8 cellular contexts compared by ENCODE assay signal in genomic region chr19:16457195-16457953, GRCh38. TPM values are rescaled to one million over a fixed set of nuclear protein-coding genes. Genes with fewer than 3 reads are reported as not detected.
DNase-seq lines count a peak whose midpoint lies in the region; ATAC-seq and TF ChIP-seq lines count a peak whose summit lies in the region.

No MANE protein-coding gene starts in this region.

- TF ChIP-seq CTCF in esophagus muscularis mucosa (IDR thresholded peaks at IDR 0.05) (no peak), neutrophil (IDR thresholded peaks at IDR 0.05) (no peak)

- H3K27ac ChIP-seq in SJCRH30: peak overlapping the region; percentile 51
- H3K27ac ChIP-seq in esophagus muscularis mucosa (replicated peaks in 1 of 4): peak overlapping the region; percentile 44 to 58 (median 52)
- peak overlapping the region; percentile 78 for H3K27ac ChIP-seq in neutrophil

- no peak for TF ChIP-seq EP300 in esophagus muscularis mucosa (IDR thresholded peaks at IDR 0.05)

- H3K36me3 ChIP-seq in SJCRH30 (0 out of 2 replicates have a peak, but pooled peaks cover 2% of the 10 kb centered on the region), esophagus muscularis mucosa (peaks cover 0 to 4% (median 0%) of the 10 kb centered on the region in 4 donors), neutrophil (no peaks in the 10 kb centered on the region)

- intact Hi-C loops in esophagus muscularis mucosa (cut with DNase I): no loop called here

- no peak for ATAC-seq in HG02610 (IDR thresholded peaks at IDR 0.05; ENCODE audit: unreplicated experiment)
- no peak for ATAC-seq in activated CD8-positive, alpha-beta memory T cell treated with anti-CD3 and anti-CD28 coated beads, Interleukin-2, amount 10 ng/mL, durations not matched to agents 7 days and 5 days

- peak; percentile 7 for DNase-seq in NCI-H2227 (lab: John Stamatoyannopoulos, UW; ENCODE audit: unreplicated experiment)
- no peak for DNase-seq in NCI-H2227 treated with DMSO at 0.1 percent for 48 hours (lab: John Stamatoyannopoulos, UW)
- peak; percentile 81 to 87 for DNase-seq in SJCRH30
- DNase-seq in esophagus muscularis mucosa (ENCODE audit: extremely low spot score): no peak
- DNase-seq in activated CD8-positive, alpha-beta memory T cell treated with anti-CD3 and anti-CD28 coated beads, Interleukin-2, amount 10 ng/mL, durations not matched to agents 7 days and 5 days: no peak
- no peak for DNase-seq in activated effector memory CD4-positive, alpha-beta T cell treated with anti-CD3 and anti-CD28 coated beads, Interleukin-2, amount 50 U/mL, for 16 hours

- CTCF ChIA-PET in activated CD8-positive, alpha-beta memory T cell treated with anti-CD3 and anti-CD28 coated beads, Interleukin-2, amount 10 ng/mL, durations not matched to agents 7 days and 5 days (lab: Charles Lee): no interaction called here

- 11% methylated on average over 9 of the region's 16 CpGs for WGBS in esophagus muscularis mucosa

- H3K9me3 Mint-ChIP-seq in activated CD8-positive, alpha-beta memory T cell treated with anti-CD3 and anti-CD28 coated beads, Interleukin-2, amount 10 ng/mL, durations not matched to agents 7 days and 5 days (ENCODE audit: low read depth): no peaks in the 10 kb centered on the region

- peaks cover 3% of the 10 kb centered on the region for H3K36me3 Mint-ChIP-seq in activated CD8-positive, alpha-beta memory T cell treated with anti-CD3 and anti-CD28 coated beads, Interleukin-2, amount 10 ng/mL, durations not matched to agents 7 days and 5 days

- H3K9me3 ChIP-seq in SJCRH30 (replicated peaks) (no peaks in the 10 kb centered on the region), esophagus muscularis mucosa (no peaks in the 10 kb centered on the region), neutrophil (no peaks in the 10 kb centered on the region)

- TF ChIP-seq POLR2A in esophagus muscularis mucosa (IDR thresholded peaks at IDR 0.05; ENCODE audit: low read depth): no peak

- H3K27ac Mint-ChIP-seq in activated CD8-positive, alpha-beta memory T cell treated with anti-CD3 and anti-CD28 coated beads, Interleukin-2, amount 10 ng/mL, durations not matched to agents 7 days and 5 days: no peak overlapping the region

- H3K4me3 ChIP-seq in SJCRH30 (peak overlapping the region; percentile 35), esophagus muscularis mucosa (peak overlapping the region; percentile 13 to 33 (median 20)), neutrophil (ENCODE audit: low read depth in 1 of 2, low read length in 1 of 2) (peak overlapping the region in 1 of 2 experiments; percentile 28)

- no peaks in the 10 kb centered on the region for H3K27me3 ChIP-seq in SJCRH30
- no peaks in the 10 kb centered on the region for H3K27me3 ChIP-seq in esophagus muscularis mucosa
- no peaks in the 10 kb centered on the region for H3K27me3 ChIP-seq in neutrophil

- peaks cover 16% of the 10 kb centered on the region; the same call in 1 of the 2 replicates for H3K4me1 ChIP-seq in SJCRH30
- peaks cover 73 to 77% (median 76%) of the 10 kb centered on the region in 4 donors for H3K4me1 ChIP-seq in esophagus muscularis mucosa
- peaks cover 53 to 64% of the 10 kb centered on the region in 2 experiments for H3K4me1 ChIP-seq in neutrophil (ENCODE audit: control insufficient read depth in 1 of 2, insufficient read depth in 1 of 2, low read depth in 1 of 2, low read length in 1 of 2)

- H3K4me1 Mint-ChIP-seq in activated CD8-positive, alpha-beta memory T cell treated with anti-CD3 and anti-CD28 coated beads, Interleukin-2, amount 10 ng/mL, durations not matched to agents 7 days and 5 days: peaks cover 20% of the 10 kb centered on the region

- H3K4me3 Mint-ChIP-seq in activated CD8-positive, alpha-beta memory T cell treated with anti-CD3 and anti-CD28 coated beads, Interleukin-2, amount 10 ng/mL, durations not matched to agents 7 days and 5 days: no peak overlapping the region

- H3K27me3 Mint-ChIP-seq in activated CD8-positive, alpha-beta memory T cell treated with anti-CD3 and anti-CD28 coated beads, Interleukin-2, amount 10 ng/mL, durations not matched to agents 7 days and 5 days: no peaks in the 10 kb centered on the region

RNA-seq across cellular contexts. Expression of gene EPS15L1, which starts 14.4 kb away (rescaled TPM):
- 15.6 and 20.1 TPM in 2 replicates for total RNA-seq in SJCRH30 (2014; rRNA removed; shearing (Covaris generic))
- total RNA-seq in esophagus muscularis mucosa: 10 to 100 TPM; 14.2 to 30.8 (median 18.0) TPM
- total RNA-seq in activated CD8-positive, alpha-beta memory T cell treated with anti-CD3 and anti-CD28 coated beads, Interleukin-2, amount 10 ng/mL, durations not matched to agents 7 days and 5 days: 10 to 100 TPM; 40.7 to 42.6 TPM

RNA-seq across cellular contexts. Expression of gene CALR3, which starts 38.6 kb away (rescaled TPM):
- total RNA-seq in SJCRH30 (2014; rRNA removed; shearing (Covaris generic)): not detected in 2 replicates
- not detected for total RNA-seq in esophagus muscularis mucosa
- not detected for total RNA-seq in activated CD8-positive, alpha-beta memory T cell treated with anti-CD3 and anti-CD28 coated beads, Interleukin-2, amount 10 ng/mL, durations not matched to agents 7 days and 5 days

RNA-seq across cellular contexts. Expression of gene C19orf44, which starts 38.8 kb away (rescaled TPM):
- 4.7 and 5.3 TPM in 2 replicates for total RNA-seq in SJCRH30 (2014; rRNA removed; shearing (Covaris generic))
- total RNA-seq in esophagus muscularis mucosa: 10 to 100 TPM in 1 of 4 donors, 1 to 10 TPM in 3; 7.0 to 10.4 (median 8.5) TPM
- 1 to 10 TPM; 3.5 to 3.6 TPM for total RNA-seq in activated CD8-positive, alpha-beta memory T cell treated with anti-CD3 and anti-CD28 coated beads, Interleukin-2, amount 10 ng/mL, durations not matched to agents 7 days and 5 days

Comparison
In these comparisons a context has a peak if more than half of its experiments do, and no peak if none do; other contexts are left out.
1. DNase-seq: peak in NCI-H2227 (single experiment) and SJCRH30 (2 of 2); none in NCI-H2227 treated with DMSO at 0.1 percent for 48 hours (single experiment), esophagus muscularis mucosa (single experiment), activated CD8-positive, alpha-beta memory T cell treated with anti-CD3 and anti-CD28 coated beads, Interleukin-2, amount 10 ng/mL, durations not matched to agents 7 days and 5 days (single experiment) and activated effector memory CD4-positive, alpha-beta T cell treated with anti-CD3 and anti-CD28 coated beads, Interleukin-2, amount 50 U/mL, for 16 hours (single experiment).
2. Peak in every context shown above with its lines, with median percentiles within 50 percentile points of each other: H3K27ac ChIP-seq.